11 cellular contexts compared by ENCODE assay signal in the genomic region with DNA sequence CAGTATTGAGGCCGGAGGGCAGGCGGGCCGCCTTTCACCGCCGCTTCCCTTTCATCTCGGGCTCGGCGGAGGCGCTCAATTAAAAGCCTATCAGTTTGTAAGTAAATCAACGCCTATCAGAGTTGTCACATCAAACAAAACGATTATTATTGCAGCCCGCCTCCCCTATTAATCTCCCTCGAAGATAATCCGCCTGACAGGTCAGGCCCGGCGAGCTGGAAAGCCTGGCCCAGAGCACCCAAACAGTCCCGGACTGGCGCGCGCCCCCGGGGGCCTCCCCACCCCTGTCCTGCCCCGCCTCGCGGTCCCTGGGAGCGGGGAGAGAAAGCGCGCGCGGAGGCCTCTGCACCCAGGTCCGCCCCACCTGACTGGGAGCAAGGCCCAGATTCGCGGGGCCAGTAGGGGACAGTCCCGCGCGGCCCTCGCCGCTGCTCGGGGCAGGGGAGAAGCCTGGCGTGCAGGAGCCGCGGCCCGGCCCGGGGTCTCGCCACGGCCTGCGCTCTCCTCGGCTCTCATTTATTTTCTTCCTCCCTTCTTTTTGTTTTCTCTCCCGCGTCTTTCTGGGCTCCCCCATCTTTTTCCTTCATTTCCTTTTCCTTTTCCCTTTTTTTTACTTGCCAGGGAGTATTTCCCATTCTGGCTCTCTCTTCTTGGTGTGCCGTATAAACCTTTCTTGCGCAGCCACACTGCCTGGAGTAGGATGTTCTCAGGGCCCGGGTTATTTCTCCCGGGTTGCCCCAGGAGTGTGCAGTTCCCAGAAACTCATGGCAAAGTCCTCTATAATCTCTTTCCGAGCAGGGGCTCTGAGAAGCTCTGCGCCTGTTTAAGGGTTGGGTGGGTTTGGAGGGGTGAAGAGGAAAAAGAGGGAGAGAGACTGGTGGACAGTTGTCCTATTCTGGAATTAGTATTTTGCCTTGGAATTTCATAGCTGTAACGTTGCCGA. TPM values are rescaled to one million over a fixed set of nuclear protein-coding genes. Genes with fewer than 3 reads are reported as not detected.
DNase-seq lines count a peak whose midpoint lies in the region; TF ChIP-seq lines count a peak whose summit lies in the region.
"Had no signal": no experiment of that assay in that cellular context is flagged by ENCODE, and none has a peak within 500 bp of the region (broad histone marks: within the 10 kb centered on the region; RNA-seq: fewer than 3 reads in every experiment).

No MANE protein-coding gene starts in this region.

- peak overlapping the region; percentile 52 to 96 for H3K4me3 Mint-ChIP-seq in CD14-positive monocyte
- H3K4me3 Mint-ChIP-seq in activated CD4-positive, alpha-beta T cell treated with anti-CD3 and anti-CD28 coated beads, Interleukin-2, amount 10 ng/mL, durations not matched to agents 7 days and 5 days = no peak overlapping the region

- intact Hi-C loops in CD14-positive monocyte (cut with micrococcal nuclease) (loop anchor here (10.0 kb wide), 3 partner anchors 129 to 509 kb away; no protein-coding TSS in a partner anchor), dorsolateral prefrontal cortex (cut with DNase I) (loop anchor here (10.0 kb wide), 3 partner anchors 399 to 899 kb away; no protein-coding TSS in a partner anchor)

- no peaks in the 10 kb centered on the region for H3K36me3 ChIP-seq in muscle layer of colon (ENCODE audit: insufficient read depth, low read length)

- H3K27me3 Mint-ChIP-seq in CD14-positive monocyte (ENCODE audit: low read depth in 3 of 3) = peaks cover 56 to 78% (median 63%) of the 10 kb centered on the region in 3 donors
- H3K27me3 Mint-ChIP-seq in activated CD4-positive, alpha-beta T cell treated with anti-CD3 and anti-CD28 coated beads, Interleukin-2, amount 10 ng/mL, durations not matched to agents 7 days and 5 days = peaks cover 80% of the 10 kb centered on the region

- peak overlapping the region in 7 of 59 donors; percentile 10 to 93 (median 47) for H3K27ac ChIP-seq in dorsolateral prefrontal cortex
- H3K27ac ChIP-seq in muscle layer of colon (ENCODE audit: low read depth, low read length) = peak overlapping the region; percentile 98
- no peak overlapping the region; the same call in 1 of the 2 replicates for H3K27ac ChIP-seq in RWPE1
- H3K27ac ChIP-seq: GM23248 had no signal

- DNase-seq in CD14-positive monocyte (ENCODE audit: low spot score) (no peak), NCI-H146 treated with DMSO at 0.1 percent for 48 hours (lab: John Stamatoyannopoulos, UW; ENCODE audit: unreplicated experiment) (peak; percentile 62), dorsolateral prefrontal cortex (no peak), G401 (ENCODE audit: low spot score) (no peak), RWPE1 (ENCODE audit: low spot score) (no peak), foreskin melanocyte (no peak)
- no peak for DNase-seq in activated CD4-positive, alpha-beta T cell treated with anti-CD3 and anti-CD28 coated beads, Interleukin-2, amount 10 ng/mL, durations not matched to agents 7 days and 5 days
- DNase-seq: GM23248; NCI-H1092 treated with DMSO at 0.1 percent for 48 hours; stimulated activated CD4-positive, alpha-beta T cell treated with anti-CD3 and anti-CD28 coated beads, Interleukin-2, amount 100 ng/mL, for 24 hours had no signal

- peak overlapping the region in 46 of 59 donors; percentile 8 to 93 (median 81) for H3K4me3 ChIP-seq in dorsolateral prefrontal cortex
- H3K4me3 ChIP-seq in muscle layer of colon (ENCODE audit: low read depth in 1 of 2, low read length in 2 of 2) = peak overlapping the region in 1 of 2 donors; percentile 86
- H3K4me3 ChIP-seq: GM23248 had no signal

- H3K4me1 ChIP-seq in muscle layer of colon (ENCODE audit: insufficient read depth, low read length) = peaks cover 5% of the 10 kb centered on the region

- no peak overlapping the region for H3K27ac Mint-ChIP-seq in CD14-positive monocyte
- no peak overlapping the region for H3K27ac Mint-ChIP-seq in activated CD4-positive, alpha-beta T cell treated with anti-CD3 and anti-CD28 coated beads, Interleukin-2, amount 10 ng/mL, durations not matched to agents 7 days and 5 days

- peaks cover 50% of the 10 kb centered on the region for H3K4me1 Mint-ChIP-seq in CD14-positive monocyte
- H3K4me1 Mint-ChIP-seq in activated CD4-positive, alpha-beta T cell treated with anti-CD3 and anti-CD28 coated beads, Interleukin-2, amount 10 ng/mL, durations not matched to agents 7 days and 5 days = peaks cover 42% of the 10 kb centered on the region

- H3K9me3 ChIP-seq in muscle layer of colon (ENCODE audit: low read length) = no peaks in the 10 kb centered on the region

- POLR2A ChIA-PET in RWPE1 (lab: Yijun Ruan, JAX; ENCODE audit: low non-redundant PET) = no interaction called here
- POLR2A ChIA-PET in activated CD4-positive, alpha-beta T cell treated with anti-CD3 and anti-CD28 coated beads, Interleukin-2, amount 10 ng/mL, durations not matched to agents 7 days and 5 days (lab: Charles Lee) = no interaction called here

- no peak overlapping the region for H3K9ac ChIP-seq in muscle layer of colon (ENCODE audit: low read length)
- H3K9ac ChIP-seq: GM23248 had no signal

- TF ChIP-seq CTCF in CD14-positive monocyte (IDR thresholded peaks at IDR 0.05) (no peak), dorsolateral prefrontal cortex (IDR thresholded peaks at IDR 0.05 in 54 of 56, conservative IDR thresholded peaks at IDR 0.05 in 2 of 56; ENCODE audit: low read depth in 1 of 56, partially characterized antibody in 56 of 56) (no peak), RWPE1 (conservative IDR thresholded peaks at IDR 0.05; ENCODE audit: low read depth) (no peak)

- peaks cover 17 to 18% of the 10 kb centered on the region in 2 donors for H3K36me3 Mint-ChIP-seq in CD14-positive monocyte
- H3K36me3 Mint-ChIP-seq in activated CD4-positive, alpha-beta T cell treated with anti-CD3 and anti-CD28 coated beads, Interleukin-2, amount 10 ng/mL, durations not matched to agents 7 days and 5 days (ENCODE audit: low read depth) = peaks cover 5% of the 10 kb centered on the region

- in situ Hi-C loops in G401 (cut with HindIII; ENCODE audit: low sequenced_read_pairs) = no loop called here

- H3K9me3 Mint-ChIP-seq in CD14-positive monocyte = peaks cover 0 to 22% (median 17%) of the 10 kb centered on the region in 7 donors
- H3K9me3 Mint-ChIP-seq in activated CD4-positive, alpha-beta T cell treated with anti-CD3 and anti-CD28 coated beads, Interleukin-2, amount 10 ng/mL, durations not matched to agents 7 days and 5 days = no peaks in the 10 kb centered on the region

- CTCF ChIA-PET in RWPE1 (lab: Yijun Ruan, JAX) = no interaction called here
- CTCF ChIA-PET in activated CD4-positive, alpha-beta T cell treated with anti-CD3 and anti-CD28 coated beads, Interleukin-2, amount 10 ng/mL, durations not matched to agents 7 days and 5 days (lab: Charles Lee) = no interaction called here

- peaks cover 0 to 80% (median 61%) of the 10 kb centered on the region in 45 donors for H3K27me3 ChIP-seq in dorsolateral prefrontal cortex
- H3K27me3 ChIP-seq in muscle layer of colon (ENCODE audit: control insufficient read depth in 1 of 2, insufficient read depth in 2 of 2, low read length in 2 of 2) = no peaks in the 10 kb centered on the region

RNA-seq across cellular contexts. Expression of gene ZNF503, which starts 3.9 kb away (rescaled TPM):
- polyA plus RNA-seq in CD14-positive monocyte = 1 to 10 TPM in 1 of 2 donors, under 1 TPM in 1; 0.65 to 1.3 TPM
- 10 to 100 TPM in 49 of 120 experiments, 1 to 10 TPM in 71; 3.5 to 16.7 (median 9.6) TPM for total RNA-seq in dorsolateral prefrontal cortex
- total RNA-seq in G401 (2014; rRNA removed; shearing (Covaris generic)) = 1.5 and 2.0 TPM in 2 replicates
- total RNA-seq in activated CD4-positive, alpha-beta T cell treated with anti-CD3 and anti-CD28 coated beads, Interleukin-2, amount 10 ng/mL, durations not matched to agents 7 days and 5 days = under 1 TPM in 1 of 2 experiments, not detected in 1; 0.07 TPM

RNA-seq across cellular contexts. Expression of gene LRMDA, which starts 26.0 kb away (rescaled TPM):
- polyA plus RNA-seq in CD14-positive monocyte = 10 to 100 TPM; 56.4 to 59.6 TPM
- 10 to 100 TPM in 54 of 120 experiments, 1 to 10 TPM in 66; 2.8 to 27.7 (median 9.5) TPM for total RNA-seq in dorsolateral prefrontal cortex
- total RNA-seq in G401 (2014; rRNA removed; shearing (Covaris generic)) = not detected in 2 replicates
- not detected for total RNA-seq in activated CD4-positive, alpha-beta T cell treated with anti-CD3 and anti-CD28 coated beads, Interleukin-2, amount 10 ng/mL, durations not matched to agents 7 days and 5 days
- total RNA-seq: GM23248 had no signal
